In genomic region chr12:59780605-59781135, GRCh38 we compare ENCODE assay signal across 9 cellular contexts.
A peak's percentile ranks its signal among the peaks of the same experiment; 100 is the strongest.
DNase-seq lines count a peak whose midpoint lies in the region; ATAC-seq and TF ChIP-seq lines count a peak whose summit lies in the region.
"Had no signal": no experiment of that assay in that cellular context is flagged by ENCODE, and none has a peak within 500 bp of the region (broad histone marks: within the 10 kb centered on the region; RNA-seq: fewer than 3 reads in every experiment).

No MANE protein-coding gene starts in this region.

- DNase-seq in OCI-M1 (lab: John Stamatoyannopoulos, UW) (peak; percentile 77), glomerular visceral epithelial cell (ENCODE audit: extremely low spot score) (peak; percentile 2), NCI-H1105 (lab: John Stamatoyannopoulos, UW) (no peak), COR-L47 (lab: John Stamatoyannopoulos, UW) (no peak)
- DNase-seq in activated T-helper 2 cell treated with anti-CD3 and anti-CD28 coated beads, Interferon-gamma antibody, Interleukin-2, Interleukin-4, amounts not matched to agents 10 μg/mL and 5 μg/mL and 100 μg/mL, durations not matched to agents 14 hours and 24 hours and 36 hours (ENCODE audit: low spot score), result no peak
- DNase-seq: NK-92 treated with Interleukin-12 subunit alpha and Interleukin-12 subunit beta, amount 100 ng/mL, for 24 hours had no signal

- H3K4me1 Mint-ChIP-seq in activated T-helper 2 cell treated with anti-CD3 and anti-CD28 coated beads, Interferon-gamma antibody, Interleukin-2, Interleukin-4, amounts not matched to agents 10 μg/mL and 5 μg/mL and 100 μg/mL, durations not matched to agents 14 hours and 24 hours and 36 hours (ENCODE audit: low read depth), result peaks cover 4% of the 10 kb centered on the region

- H3K4me3 Mint-ChIP-seq in activated T-helper 2 cell treated with anti-CD3 and anti-CD28 coated beads, Interferon-gamma antibody, Interleukin-2, Interleukin-4, amounts not matched to agents 10 μg/mL and 5 μg/mL and 100 μg/mL, durations not matched to agents 14 hours and 24 hours and 36 hours (ENCODE audit: low read depth), result no peak overlapping the region

- ATAC-seq in GM18868 (IDR thresholded peaks at IDR 0.05; ENCODE audit: unreplicated experiment) (peak; percentile 60), HG03159 (IDR thresholded peaks at IDR 0.05; ENCODE audit: unreplicated experiment) (no peak)

- no peaks in the 10 kb centered on the region for H3K9me3 Mint-ChIP-seq in activated T-helper 2 cell treated with anti-CD3 and anti-CD28 coated beads, Interferon-gamma antibody, Interleukin-2, Interleukin-4, amounts not matched to agents 10 μg/mL and 5 μg/mL and 100 μg/mL, durations not matched to agents 14 hours and 24 hours and 36 hours

- H3K27ac Mint-ChIP-seq in activated T-helper 2 cell treated with anti-CD3 and anti-CD28 coated beads, Interferon-gamma antibody, Interleukin-2, Interleukin-4, amounts not matched to agents 10 μg/mL and 5 μg/mL and 100 μg/mL, durations not matched to agents 14 hours and 24 hours and 36 hours, result no peak overlapping the region

- H3K36me3 Mint-ChIP-seq in activated T-helper 2 cell treated with anti-CD3 and anti-CD28 coated beads, Interferon-gamma antibody, Interleukin-2, Interleukin-4, amounts not matched to agents 10 μg/mL and 5 μg/mL and 100 μg/mL, durations not matched to agents 14 hours and 24 hours and 36 hours (ENCODE audit: low read depth), result peaks cover 13% of the 10 kb centered on the region

- H3K27ac ChIP-seq in 22Rv1, result no peak overlapping the region

- TF ChIP-seq CTCF in 22Rv1 (IDR thresholded peaks at IDR 0.05), result peak; percentile 71

- intact Hi-C loops in activated T-helper 2 cell treated with anti-CD3 and anti-CD28 coated beads, Interferon-gamma antibody, Interleukin-2, Interleukin-4, amounts not matched to agents 10 μg/mL and 5 μg/mL and 100 μg/mL, durations not matched to agents 14 hours and 24 hours and 36 hours (cut with micrococcal nuclease), result no loop called here

- no peaks in the 10 kb centered on the region for H3K27me3 Mint-ChIP-seq in activated T-helper 2 cell treated with anti-CD3 and anti-CD28 coated beads, Interferon-gamma antibody, Interleukin-2, Interleukin-4, amounts not matched to agents 10 μg/mL and 5 μg/mL and 100 μg/mL, durations not matched to agents 14 hours and 24 hours and 36 hours (ENCODE audit: low read depth)

Comparison
In these comparisons a context has a peak if more than half of its experiments do, and no peak if none do; other contexts are left out.
1. DNase-seq: peak in OCI-M1 (single experiment) and glomerular visceral epithelial cell (single experiment); none in NCI-H1105 (single experiment), COR-L47 (single experiment) and activated T-helper 2 cell treated with anti-CD3 and anti-CD28 coated beads, Interferon-gamma antibody, Interleukin-2, Interleukin-4, amounts not matched to agents 10 μg/mL and 5 μg/mL and 100 μg/mL, durations not matched to agents 14 hours and 24 hours and 36 hours (single experiment).